ENCODE assay signal across 9 cellular contexts in the genomic region with DNA sequence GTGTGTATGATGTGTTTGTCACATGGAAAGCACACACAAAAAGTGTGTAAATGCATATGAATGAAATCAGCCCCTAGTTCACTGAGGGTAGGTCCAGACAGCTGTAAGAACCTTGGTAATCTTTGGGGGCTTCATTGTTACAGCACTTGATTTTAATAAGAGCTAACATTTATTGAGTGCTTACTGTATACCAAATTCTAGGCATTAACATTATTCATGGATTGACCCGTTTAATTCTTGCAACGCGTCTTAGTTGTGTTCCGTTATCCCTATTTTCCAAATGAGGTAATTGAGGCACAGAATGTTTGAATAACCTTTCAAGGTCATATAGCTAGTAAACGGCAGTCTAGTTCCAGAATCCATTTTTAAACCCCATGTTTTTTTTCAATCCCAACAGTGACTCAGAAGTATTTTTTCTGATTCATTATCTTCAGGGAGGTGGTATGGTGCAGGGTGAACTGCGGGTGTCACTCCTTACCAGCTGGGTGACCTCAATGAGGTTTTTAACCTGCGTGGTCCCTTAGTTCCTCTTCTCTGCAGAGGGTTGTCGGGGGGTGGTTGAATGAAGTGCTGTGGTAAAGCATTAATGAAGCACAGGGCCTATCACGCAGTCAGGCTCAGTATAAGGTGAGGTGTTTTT. TPM values are rescaled to one million over a fixed set of nuclear protein-coding genes. Genes with fewer than 3 reads are reported as not detected.
DNase-seq lines count a peak whose midpoint lies in the region; ATAC-seq and TF ChIP-seq lines count a peak whose summit lies in the region.
"Had no signal": no experiment of that assay in that cellular context is flagged by ENCODE, and none has a peak within 500 bp of the region (broad histone marks: within the 10 kb centered on the region; RNA-seq: fewer than 3 reads in every experiment).

No MANE protein-coding gene starts in this region.

- CTCF ChIA-PET in T-cell (lab: Charles Lee) (interaction anchor here in 1 of 2 donors (0.8 to 3.3 kb wide), 2 partner anchors 11 to 199 kb away, joined by 3 to 24 read pairs; no protein-coding TSS in a partner anchor), HEK293T (lab: Yijun Ruan, JAX) (no interaction called here)

- H3K9me3 Mint-ChIP-seq in T-cell: no peaks in the 10 kb centered on the region

- peak overlapping the region; percentile 60 to 62 for H3K27ac Mint-ChIP-seq in T-cell

- no peaks in the 10 kb centered on the region for H3K36me3 ChIP-seq in uterus

- peaks cover 30% of the 10 kb centered on the region for H3K36me3 Mint-ChIP-seq in T-cell

- H3K27me3 ChIP-seq in uterus: no peaks in the 10 kb centered on the region

- no peaks in the 10 kb centered on the region for H3K27me3 Mint-ChIP-seq in T-cell

- H3K9me3 ChIP-seq in uterus: no peaks in the 10 kb centered on the region

- H3K4me1 ChIP-seq in uterus: no peaks in the 10 kb centered on the region

- POLR2A ChIA-PET in T-cell (lab: Charles Lee): interaction anchor here (0.5 to 3.0 kb wide), 6 partner anchors 9 to 300 kb away, joined by 3 to 42 read pairs (median 4); no protein-coding TSS in a partner anchor
- POLR2A ChIA-PET in HEK293T (lab: Yijun Ruan, JAX): no interaction called here

- TF ChIP-seq POLR2A in uterus (IDR thresholded peaks at IDR 0.05): no peak

- H3K4me3 ChIP-seq in uterus: no peak overlapping the region

- intact Hi-C loops in uterus (cut with DNase I; ENCODE audit: low total_unique reads): no loop called here

- H3K27ac ChIP-seq in uterus: no peak overlapping the region

- no peak for TF ChIP-seq CTCF in uterus (IDR thresholded peaks at IDR 0.05)

- peaks cover 92 to 94% (median 93%) of the 10 kb centered on the region in 3 donors for H3K4me1 Mint-ChIP-seq in T-cell

- peak overlapping the region in 1 of 3 donors; percentile 29 for H3K4me3 Mint-ChIP-seq in T-cell

- ATAC-seq in T-cell (replicated peaks in 1 of 4) (peak; percentile 78 to 91 (median 87)), HG02884 (IDR thresholded peaks at IDR 0.05; ENCODE audit: unreplicated experiment) (no peak)

- DNase-seq in HCEC 1CT: peak; percentile 76
- DNase-seq in T-cell: peak in 32 of 34 experiments; percentile 10 to 70 (median 48)
- DNase-seq in amniotic epithelial cell (ENCODE audit: low read depth): peak; percentile 44
- DNase-seq in stimulated activated CD8-positive, alpha-beta memory T cell treated with anti-CD3 and anti-CD28 coated beads, Interleukin-4, amount 100 ng/mL, for 48 hours: peak; percentile 65
- DNase-seq in uterus: no peak
- DNase-seq in RPMI8226: no peak
- no peak for DNase-seq in HEK293T (ENCODE audit: extremely low spot score)
- DNase-seq: NCI-H2081 had no signal

TF ChIP-seq in HEK293T, 16 proteins besides CTCF, POLR2A, EP300 and RAD21:
- TF ChIP-seq ARNT (IDR thresholded peaks at IDR 0.05): no peak
- TF ChIP-seq BHLHE40 (IDR thresholded peaks at IDR 0.05; ENCODE audit: borderline replicate concordance): no peak
- TF ChIP-seq NFRKB (IDR thresholded peaks at IDR 0.05): no peak
- no peak for TF ChIP-seq ZNF384 (IDR thresholded peaks at IDR 0.05)
- no peak for TF ChIP-seq FOXA1 (IDR thresholded peaks at IDR 0.05)
- TF ChIP-seq TARDBP (IDR thresholded peaks at IDR 0.05): no peak
- no peak for TF ChIP-seq CTBP1 (IDR thresholded peaks at IDR 0.05; ENCODE audit: borderline replicate concordance)
- TF ChIP-seq ELF4 (IDR thresholded peaks at IDR 0.05): no peak
- no peak for TF ChIP-seq HDGF (IDR thresholded peaks at IDR 0.05; ENCODE audit: borderline replicate concordance)
- no peak for TF ChIP-seq L3MBTL2 (conservative IDR thresholded peaks at IDR 0.05)
- TF ChIP-seq FOXK2 (IDR thresholded peaks at IDR 0.05): no peak
TF ChIP-seq in HEK293T: peak in this region for 0.

RNA-seq across cellular contexts. Expression of gene RAB8B, which starts 14.2 kb away (rescaled TPM):
- 10 to 100 TPM; 52.2 to 66.7 (median 55.7) TPM for total RNA-seq in T-cell
- total RNA-seq in uterus: 100 to 1,000 TPM in 1 of 4 donors, 10 to 100 TPM in 3; 47.6 to 179 (median 67.1) TPM

RNA-seq across cellular contexts. Expression of gene RPS27L, which starts 46.3 kb away (rescaled TPM):
- total RNA-seq in T-cell (100 to 1,000 TPM in 3 of 5 donors, 10 to 100 TPM in 2; 48.3 to 123 (median 106) TPM), uterus (100 to 1,000 TPM in 1 of 4 donors, 10 to 100 TPM in 3; 33.5 to 207 (median 54.5) TPM)

Comparison
In these comparisons a context has a peak if more than half of its experiments do, and no peak if none do; other contexts are left out.
1. DNase-seq: peak in HCEC 1CT (single experiment), T-cell (32 of 34), amniotic epithelial cell (single experiment) and stimulated activated CD8-positive, alpha-beta memory T cell treated with anti-CD3 and anti-CD28 coated beads, Interleukin-4, amount 100 ng/mL, for 48 hours (single experiment); none in uterus (0 of 2), RPMI8226 (single experiment) and HEK293T (single experiment).